Comparison of ENCODE assay signal across 8 cellular contexts in the genomic region with DNA sequence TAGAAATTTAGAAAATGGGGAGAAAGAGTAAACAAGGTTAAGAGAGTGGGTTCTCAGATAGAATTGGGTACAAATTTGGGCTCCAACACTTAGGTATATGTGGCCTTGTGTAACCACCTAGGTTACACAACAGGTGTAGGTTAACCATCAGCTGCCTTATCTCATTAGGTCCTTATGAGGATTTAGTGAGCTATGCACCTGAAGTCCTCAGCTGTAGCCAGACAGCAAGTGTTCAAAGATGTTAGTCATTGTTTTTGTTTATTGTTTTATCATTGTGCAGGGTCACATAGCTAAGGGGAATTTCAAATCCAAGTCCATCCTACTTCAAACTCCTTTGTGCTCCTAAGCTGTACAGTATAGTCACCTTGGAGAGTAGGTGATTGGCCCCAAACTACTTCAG. TPM values are rescaled to one million over a fixed set of nuclear protein-coding genes. Genes with fewer than 3 reads are reported as not detected.
DNase-seq lines count a peak whose midpoint lies in the region; ATAC-seq and TF ChIP-seq lines count a peak whose summit lies in the region.

No MANE protein-coding gene starts in this region.

- H3K4me3 Mint-ChIP-seq in IgD-negative memory B cell = peak overlapping the region; percentile 83 to 99 (median 95)

- H3K4me1 Mint-ChIP-seq in IgD-negative memory B cell = peaks cover 30 to 41% (median 35%) of the 10 kb centered on the region in 3 donors

- H3K4me1 ChIP-seq in neuron (ENCODE audit: insufficient read depth, low read length) = peaks cover 18% of the 10 kb centered on the region

- H3K9me3 Mint-ChIP-seq in IgD-negative memory B cell = peaks cover 0 to 1% (median 0%) of the 10 kb centered on the region in 3 donors

- no peaks in the 10 kb centered on the region for H3K9me3 ChIP-seq in neuron (ENCODE audit: low read length)

- TF ChIP-seq CTCF in coronary artery (IDR thresholded peaks at IDR 0.05) = no peak

- H3K4me3 ChIP-seq in coronary artery = peak overlapping the region; percentile 97
- peak overlapping the region; percentile 67 for H3K4me3 ChIP-seq in neuron (ENCODE audit: low read length)

- no peaks in the 10 kb centered on the region for H3K27me3 Mint-ChIP-seq in IgD-negative memory B cell

- H3K27me3 ChIP-seq in neuron (ENCODE audit: insufficient read depth, low read length) = no peaks in the 10 kb centered on the region

- peak; percentile 47 for DNase-seq in DMS53 (lab: John Stamatoyannopoulos, UW)
- DNase-seq in coronary artery (ENCODE audit: low spot score) = no peak
- DNase-seq in NCI-H1694 (lab: John Stamatoyannopoulos, UW) = no peak
- DNase-seq in substantia nigra (lab: John Stamatoyannopoulos, UW) = no peak

- peak overlapping the region in 1 of 3 donors; percentile 66 for H3K27ac Mint-ChIP-seq in IgD-negative memory B cell

- H3K36me3 ChIP-seq in neuron (ENCODE audit: insufficient read depth, low read length) = no peaks in the 10 kb centered on the region

- no peaks in the 10 kb centered on the region for H3K36me3 Mint-ChIP-seq in IgD-negative memory B cell

- H2AFZ ChIP-seq in neuron (ENCODE audit: low read depth, low read length) = no peak overlapping the region

- H3K27ac ChIP-seq in coronary artery (no peak overlapping the region), substantia nigra (ENCODE audit: low read depth, low read length, poor library complexity, severe bottlenecking) (no peak overlapping the region)

- ATAC-seq in HG02642 (IDR thresholded peaks at IDR 0.05; ENCODE audit: poor library complexity, unreplicated experiment) (no peak), HG02759 (IDR thresholded peaks at IDR 0.05; ENCODE audit: unreplicated experiment) (no peak)

RNA-seq across cellular contexts. Expression of gene TRIM32, which starts 1.0 kb away (rescaled TPM):
- 10.1 TPM for polyA plus RNA-seq in IgD-negative memory B cell
